In the genomic region with DNA sequence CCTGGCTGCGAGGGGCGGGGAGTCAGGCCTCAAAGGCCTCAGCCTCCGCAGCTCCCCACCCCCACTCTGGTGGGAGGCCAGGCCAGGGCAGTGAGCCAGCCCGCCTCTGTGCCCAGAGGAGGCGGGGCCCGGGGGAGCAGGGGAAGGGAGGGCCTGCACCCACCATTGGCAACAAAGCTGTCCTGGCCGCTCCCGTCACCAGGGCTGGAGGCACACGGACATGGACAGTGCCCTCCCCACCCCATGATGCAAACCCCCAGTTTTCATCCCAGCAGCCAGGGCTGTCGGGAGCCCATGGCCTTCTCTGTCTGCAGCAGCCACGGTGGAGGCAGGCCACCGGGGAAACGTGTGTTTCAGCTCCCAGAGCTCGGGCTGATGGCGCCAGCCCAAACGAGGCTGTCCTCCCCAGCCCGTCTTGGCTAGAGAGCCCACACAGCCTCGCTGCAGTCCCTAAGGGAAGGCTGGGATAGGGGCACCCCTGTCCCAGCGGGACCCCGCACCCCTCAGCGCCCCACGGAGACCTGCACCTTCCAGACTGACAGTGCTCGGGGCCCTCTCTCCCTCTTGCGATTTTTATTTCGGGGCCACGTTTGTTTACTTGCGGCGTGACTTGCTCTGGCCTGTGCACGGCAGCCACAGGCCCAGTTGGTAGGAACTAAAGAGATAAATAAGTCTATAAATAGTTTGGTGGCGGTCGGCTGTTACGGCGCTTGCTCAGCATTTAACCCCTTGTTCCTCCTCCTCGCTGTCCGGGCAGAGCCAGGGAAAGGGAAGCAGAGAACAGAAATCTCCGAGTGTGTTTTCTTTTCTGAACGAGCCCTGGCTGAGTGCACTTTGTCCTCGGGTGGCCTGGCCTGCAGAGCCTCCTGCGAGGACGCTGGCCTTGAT, we compare ENCODE assay signal across 8 cellular contexts.
DNase-seq lines count a peak whose midpoint lies in the region; ATAC-seq, FAIRE-seq and TF ChIP-seq lines count a peak whose summit lies in the region.

No MANE protein-coding gene starts in this region.

- FAIRE-seq in islet of Langerhans (lab: Jason Lieb, UNC), result peak; percentile 62

- peaks cover 30% of the 10 kb centered on the region for H3K4me1 ChIP-seq in adipocyte (ENCODE audit: control insufficient read depth, insufficient read depth, low read length)
- peaks cover 12 to 43% (median 28%) of the 10 kb centered on the region in 6 donors for H3K4me1 ChIP-seq in spleen

- DNase-seq in HuH-7.5 (ENCODE audit: low spot score) (peak; percentile 85), adipocyte (ENCODE audit: low read depth) (peak; percentile 13), spleen (no peak), NCI-H2107 treated with DMSO at 0.1 percent for 48 hours (lab: John Stamatoyannopoulos, UW; ENCODE audit: unreplicated experiment) (no peak), cortex of kidney (lab: John Stamatoyannopoulos, UW) (no peak)

- 2 to 6% (median 5%) methylated on average over 19 to 40 of the region's 40 CpGs for WGBS in spleen, 5 donors

- H3K36me3 ChIP-seq in adipocyte (ENCODE audit: control insufficient read depth, insufficient read depth, low read length, severe bottlenecking) (no peaks in the 10 kb centered on the region), spleen (no peaks in the 10 kb centered on the region)

- TF ChIP-seq CTCF in spleen (IDR thresholded peaks at IDR 0.05 in 8 of 11, conservative IDR thresholded peaks at IDR 0.05 in 3 of 11), result no peak

- H3K9ac ChIP-seq in adipocyte (ENCODE audit: low read length), result peak overlapping the region; percentile 73

- H3K27me3 ChIP-seq in adipocyte (replicated peaks; ENCODE audit: control insufficient read depth, insufficient read depth, low read length) (peaks cover 22% of the 10 kb centered on the region), spleen (replicated peaks in 1 of 7) (peaks cover 0 to 78% (median 24%) of the 10 kb centered on the region in 7 donors)

- no peaks in the 10 kb centered on the region for H3K9me3 ChIP-seq in adipocyte (ENCODE audit: control insufficient read depth, low read length)
- H3K9me3 ChIP-seq in spleen, result no peaks in the 10 kb centered on the region

- ATAC-seq in HG03460 (IDR thresholded peaks at IDR 0.05; ENCODE audit: unreplicated experiment) (no peak), HG02678 (IDR thresholded peaks at IDR 0.05; ENCODE audit: unreplicated experiment) (no peak)

- H3K4me3 ChIP-seq in adipocyte (ENCODE audit: low read length) (peak overlapping the region; percentile 64), spleen (peak overlapping the region in 4 of 8 donors; percentile 5 to 48 (median 21))

- TF ChIP-seq POLR2A in spleen (IDR thresholded peaks at IDR 0.05), result no peak

- intact Hi-C loops in spleen (cut with DNase I; ENCODE audit: low total_unique reads), result no loop called here

- peak overlapping the region in 7 of 8 donors; percentile 15 to 79 (median 66) for H3K27ac ChIP-seq in spleen

Comparison
In these comparisons a context has a peak if more than half of its experiments do, and no peak if none do; other contexts are left out.
1. DNase-seq: peak in HuH-7.5 (single experiment) and adipocyte (single experiment); none in spleen (single experiment), NCI-H2107 treated with DMSO at 0.1 percent for 48 hours (single experiment) and cortex of kidney (single experiment).